8 cellular contexts compared by ENCODE assay signal in the genomic region with DNA sequence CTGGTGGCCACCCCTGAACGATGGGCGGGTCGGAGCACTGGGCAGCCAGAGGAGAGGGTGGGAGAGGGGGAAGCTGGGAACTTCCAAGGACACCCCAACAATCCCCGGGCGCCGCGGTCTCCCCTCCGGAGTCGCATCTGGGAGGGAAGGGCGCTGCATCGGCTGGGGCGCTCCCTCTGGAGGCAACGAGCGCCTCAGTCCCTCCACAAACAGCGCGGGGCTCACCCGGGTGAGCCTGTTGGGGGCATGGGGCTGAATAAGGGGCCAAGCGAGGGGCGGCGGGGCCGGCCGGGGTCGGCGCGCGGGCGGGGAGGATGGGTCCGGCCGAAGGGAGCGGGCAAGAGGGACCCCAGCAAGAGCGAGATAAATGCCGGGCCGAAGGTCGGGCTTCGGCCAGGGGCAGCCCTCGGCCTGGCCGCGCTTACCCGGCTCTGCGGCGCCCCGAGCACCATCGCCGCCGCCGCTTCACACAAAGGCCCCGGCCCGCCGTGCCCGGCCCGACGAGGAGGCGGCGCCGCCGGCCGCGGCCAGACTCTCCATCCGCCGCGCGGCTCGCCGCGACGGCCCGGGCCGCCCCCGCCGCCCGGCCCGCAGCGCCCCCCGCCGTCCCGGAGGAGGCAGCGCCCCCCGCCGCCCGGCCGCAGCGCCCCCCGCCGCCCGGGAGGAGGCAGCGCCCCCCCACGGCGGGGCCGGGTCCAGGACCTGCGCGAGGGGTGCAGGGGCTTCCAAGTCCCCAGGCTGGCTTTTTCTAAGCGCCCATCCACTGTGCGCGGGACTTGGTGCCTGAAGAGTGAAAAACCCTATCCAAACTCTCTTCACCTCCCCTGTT. TPM values are rescaled to one million over a fixed set of nuclear protein-coding genes. Genes with fewer than 3 reads are reported as not detected.
DNase-seq lines count a peak whose midpoint lies in the region; ATAC-seq and TF ChIP-seq lines count a peak whose summit lies in the region.

A gene with protein sequence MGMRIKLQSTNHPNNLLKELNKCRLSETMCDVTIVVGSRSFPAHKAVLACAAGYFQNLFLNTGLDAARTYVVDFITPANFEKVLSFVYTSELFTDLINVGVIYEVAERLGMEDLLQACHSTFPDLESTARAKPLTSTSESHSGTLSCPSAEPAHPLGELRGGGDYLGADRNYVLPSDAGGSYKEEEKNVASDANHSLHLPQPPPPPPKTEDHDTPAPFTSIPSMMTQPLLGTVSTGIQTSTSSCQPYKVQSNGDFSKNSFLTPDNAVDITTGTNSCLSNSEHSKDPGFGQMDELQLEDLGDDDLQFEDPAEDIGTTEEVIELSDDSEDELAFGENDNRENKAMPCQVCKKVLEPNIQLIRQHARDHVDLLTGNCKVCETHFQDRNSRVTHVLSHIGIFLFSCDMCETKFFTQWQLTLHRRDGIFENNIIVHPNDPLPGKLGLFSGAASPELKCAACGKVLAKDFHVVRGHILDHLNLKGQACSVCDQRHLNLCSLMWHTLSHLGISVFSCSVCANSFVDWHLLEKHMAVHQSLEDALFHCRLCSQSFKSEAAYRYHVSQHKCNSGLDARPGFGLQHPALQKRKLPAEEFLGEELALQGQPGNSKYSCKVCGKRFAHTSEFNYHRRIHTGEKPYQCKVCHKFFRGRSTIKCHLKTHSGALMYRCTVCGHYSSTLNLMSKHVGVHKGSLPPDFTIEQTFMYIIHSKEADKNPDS (minus strand): TSS at position 567 of the 829 bp plus-strand sequence. CDS start 1,629 bp downstream, outside the sequence.

- ATAC-seq in GM19025 (IDR thresholded peaks at IDR 0.05; ENCODE audit: low read depth, unreplicated experiment) (peak; percentile 84), HG03432 (IDR thresholded peaks at IDR 0.05; ENCODE audit: unreplicated experiment) (peak; percentile 79)
- peak; percentile 93 to 95 for ATAC-seq in natural killer cell treated with Interleukin-12 subunit alpha and Interleukin-12 subunit beta and Interleukin-15 and Interleukin-18, amount 100 ng/mL, for 72 hours

- DNase-seq in Ammon's horn (ENCODE audit: low spot score): peak; percentile 49
- DNase-seq in activated T-helper 1 cell treated with Interleukin-2 at 50 U/mL for 16 hours (ENCODE audit: low read depth): peak; percentile 67
- DNase-seq in fibroblast of lung (ENCODE audit: low read depth in 2 of 2): peak; percentile 45 to 51
- DNase-seq in natural killer cell treated with Interleukin-12 subunit alpha and Interleukin-12 subunit beta and Interleukin-15 and Interleukin-18, amount 100 ng/mL, for 72 hours (ENCODE audit: low spot score): peak; percentile 81
- DNase-seq in stromal cell of bone marrow (ENCODE audit: low read depth): peak; percentile 38

- no peaks in the 10 kb centered on the region for H3K9me3 Mint-ChIP-seq in natural killer cell treated with Interleukin-12 subunit alpha and Interleukin-12 subunit beta and Interleukin-15 and Interleukin-18, amount 100 ng/mL, for 72 hours

- H3K4me1 Mint-ChIP-seq in natural killer cell treated with Interleukin-12 subunit alpha and Interleukin-12 subunit beta and Interleukin-15 and Interleukin-18, amount 100 ng/mL, for 72 hours (ENCODE audit: low read depth in 2 of 2): peaks cover 34 to 51% of the 10 kb centered on the region in 2 donors

- H3F3A ChIP-seq in OCI-LY1 (ENCODE audit: insufficient read depth, low read length): no peaks in the 10 kb centered on the region

- TF ChIP-seq CTCF in OCI-LY1 (IDR thresholded peaks at IDR 0.05; ENCODE audit: low read length) (peak; percentile 62), fibroblast of lung (conservative IDR thresholded peaks at IDR 0.05 in 1 of 2, IDR thresholded peaks at IDR 0.05 in 1 of 2; ENCODE audit: low read depth in 1 of 2, low read length in 2 of 2) (peak; percentile 5 to 43)

- peaks cover 18% of the 10 kb centered on the region for H3K4me1 ChIP-seq in OCI-LY1 (ENCODE audit: insufficient read depth, low read length, severe bottlenecking)
- H3K4me1 ChIP-seq in fibroblast of lung (ENCODE audit: control insufficient read depth, extremely low read depth, insufficient read depth, low read length): peaks cover 11% of the 10 kb centered on the region

- H3K27me3 ChIP-seq in OCI-LY1 (ENCODE audit: insufficient read depth, low read length) (no peaks in the 10 kb centered on the region), fibroblast of lung (ENCODE audit: control insufficient read depth, insufficient read depth, low read length) (no peaks in the 10 kb centered on the region)

- no peaks in the 10 kb centered on the region for H3K9me2 ChIP-seq in OCI-LY1 (ENCODE audit: low read depth, low read length)

- peak within 1 kb of the TSS; percentile 97 for H3K9ac ChIP-seq in OCI-LY1 (ENCODE audit: low read length)
- peak within 1 kb of the TSS; percentile 75 for H3K9ac ChIP-seq in fibroblast of lung (ENCODE audit: insufficient read depth, low read length)

- H2AFZ ChIP-seq in OCI-LY1 (ENCODE audit: low read length): no peak within 1 kb of the TSS
- H2AFZ ChIP-seq in fibroblast of lung (ENCODE audit: low read length): peak within 1 kb of the TSS; percentile 39

- H3K4me3 ChIP-seq in OCI-LY1 (ENCODE audit: low read depth, low read length, poor library complexity, severe bottlenecking) (peak within 1 kb of the TSS; percentile 96), fibroblast of lung (replicated peaks in 1 of 4; ENCODE audit: control extremely low read depth in 1 of 4, insufficient read depth in 1 of 4, low read depth in 3 of 4, low read length in 4 of 4) (peak within 1 kb of the TSS; percentile 67 to 92 (median 84))

- H3K9me3 ChIP-seq in OCI-LY1 (ENCODE audit: low read length): no peaks in the 10 kb centered on the region
- no peaks in the 10 kb centered on the region for H3K9me3 ChIP-seq in fibroblast of lung (ENCODE audit: control insufficient read depth, insufficient read depth, low read depth, low read length)

- H3K27ac ChIP-seq in OCI-LY1 (ENCODE audit: low read depth, low read length, poor library complexity, severe bottlenecking): no peak within 1 kb of the TSS
- peak within 1 kb of the TSS; percentile 52 for H3K27ac ChIP-seq in fibroblast of lung (ENCODE audit: insufficient read depth, low read length)

- H3K27me3 Mint-ChIP-seq in natural killer cell treated with Interleukin-12 subunit alpha and Interleukin-12 subunit beta and Interleukin-15 and Interleukin-18, amount 100 ng/mL, for 72 hours: no peaks in the 10 kb centered on the region

- H3K36me3 ChIP-seq in OCI-LY1 (ENCODE audit: insufficient read depth, low read length) (peaks cover 30% of the 10 kb centered on the region), fibroblast of lung (ENCODE audit: control insufficient read depth, insufficient read depth, low read length) (peaks cover 16% of the 10 kb centered on the region)

- H3K36me3 Mint-ChIP-seq in natural killer cell treated with Interleukin-12 subunit alpha and Interleukin-12 subunit beta and Interleukin-15 and Interleukin-18, amount 100 ng/mL, for 72 hours: peaks cover 24% of the 10 kb centered on the region

- H4K20me1 ChIP-seq in OCI-LY1 (ENCODE audit: insufficient read depth, low read length) (no peaks in the 10 kb centered on the region), fibroblast of lung (ENCODE audit: control insufficient read depth, extremely low read depth, insufficient read depth, low read length) (no peaks in the 10 kb centered on the region)

- H3K4me2 ChIP-seq in OCI-LY1 (ENCODE audit: low read length) (peak within 1 kb of the TSS; percentile 83), fibroblast of lung (ENCODE audit: extremely low read depth, insufficient read depth, low read length) (peak within 1 kb of the TSS; percentile 77)

- peak within 1 kb of the TSS; percentile 85 to 97 for H3K27ac Mint-ChIP-seq in natural killer cell treated with Interleukin-12 subunit alpha and Interleukin-12 subunit beta and Interleukin-15 and Interleukin-18, amount 100 ng/mL, for 72 hours

- peak within 1 kb of the TSS; percentile 96 for H3K4me3 Mint-ChIP-seq in natural killer cell treated with Interleukin-12 subunit alpha and Interleukin-12 subunit beta and Interleukin-15 and Interleukin-18, amount 100 ng/mL, for 72 hours

- H3K79me2 ChIP-seq in OCI-LY1 (ENCODE audit: insufficient read depth, low read length) (0 out of 2 replicates have a peak, but pooled peaks cover 6% of the 10 kb centered on the region), fibroblast of lung (ENCODE audit: control insufficient read depth, insufficient read depth, low read length) (peaks cover 22% of the 10 kb centered on the region)

RNA-seq across cellular contexts. Expression of the gene that starts here (rescaled TPM):
- total RNA-seq in fibroblast of lung: 3.8 and 4.1 TPM in 2 replicates
- polyA plus RNA-seq in fibroblast of lung: 3.2 and 3.9 TPM in 2 replicates
- polyA plus RNA-seq in fibroblast of lung (2012): 1.8 and 2.2 TPM in 2 replicates
- 5.2 and 6.2 TPM in 2 replicates for polyA minus RNA-seq in fibroblast of lung (ENCODE audit: low replicate concordance)
- total RNA-seq in natural killer cell treated with Interleukin-12 subunit alpha and Interleukin-12 subunit beta and Interleukin-15 and Interleukin-18, amount 100 ng/mL, for 72 hours: 10 to 100 TPM in 1 of 2 donors, 1 to 10 TPM in 1; 8.1 to 12.1 TPM
